ENCODE assay signal across 8 cellular contexts in the genomic region with DNA sequence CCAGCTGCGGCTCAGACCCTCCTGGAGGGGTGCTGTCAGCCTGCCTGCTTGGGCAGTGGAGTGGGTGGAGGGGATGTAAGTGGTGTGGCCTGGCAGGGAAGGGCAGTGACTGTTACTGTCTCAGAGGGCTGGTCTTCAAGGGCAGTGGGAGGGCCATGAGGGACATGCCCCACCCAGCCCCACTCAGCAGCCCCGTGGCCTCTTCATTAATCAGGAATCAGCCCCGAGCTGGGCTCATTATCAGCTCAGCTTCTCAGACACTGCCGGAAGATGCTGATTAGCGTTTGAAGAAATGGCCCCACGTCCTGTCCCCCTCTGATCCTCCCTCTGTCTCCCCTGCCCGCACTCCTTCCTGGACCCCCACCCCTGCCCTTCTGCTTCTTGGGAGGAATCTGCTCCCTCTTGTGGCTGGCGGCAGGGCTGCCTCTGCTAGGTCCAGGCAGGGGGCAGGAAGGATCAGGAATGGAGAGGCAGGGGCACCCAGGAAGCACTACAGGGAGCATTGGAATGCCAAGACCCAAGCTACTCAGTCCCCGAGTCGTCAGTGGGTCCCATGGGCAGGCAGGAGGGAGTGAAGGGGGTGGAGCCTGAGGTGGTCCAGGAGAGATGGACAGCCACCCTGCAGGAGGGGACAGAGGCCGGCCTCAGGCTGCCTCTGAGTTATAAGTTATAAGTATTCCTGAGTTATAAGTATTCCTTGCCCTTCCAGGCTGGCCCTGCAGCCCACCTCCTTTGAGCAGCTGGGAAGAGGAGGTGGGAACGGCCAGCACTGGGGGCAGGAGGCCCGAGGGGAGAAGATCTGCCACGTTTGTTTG. TPM values are rescaled to one million over a fixed set of nuclear protein-coding genes. Genes with fewer than 3 reads are reported as not detected.
DNase-seq lines count a peak whose midpoint lies in the region; TF ChIP-seq lines count a peak whose summit lies in the region.

No MANE protein-coding gene starts in this region.

- H3K4me3 ChIP-seq in choroid plexus epithelial cell (ENCODE audit: low read depth, low read length) (no peak overlapping the region), mesodermal cell (ENCODE audit: extremely low read depth, insufficient read depth, low read length, poor library complexity, severe bottlenecking) (no peak overlapping the region)

- no peaks in the 10 kb centered on the region for H3K36me3 ChIP-seq in mesodermal cell (ENCODE audit: control insufficient read depth, insufficient read depth, low read length)

- TF ChIP-seq CTCF in choroid plexus epithelial cell (conservative IDR thresholded peaks at IDR 0.05; ENCODE audit: low read depth, low read length), result peak; percentile 89

- H3K27ac ChIP-seq in mesodermal cell (ENCODE audit: low read depth, low read length, severe bottlenecking), result peak overlapping the region; percentile 84

- H3K4me1 ChIP-seq in mesodermal cell (ENCODE audit: control insufficient read depth, insufficient read depth, low read length, poor library complexity, severe bottlenecking), result peaks cover 41% of the 10 kb centered on the region

- peaks cover 16% of the 10 kb centered on the region for H3K4me1 Mint-ChIP-seq in activated naive CD8-positive, alpha-beta T cell (ENCODE audit: low read depth)
- H3K4me1 Mint-ChIP-seq in activated naive CD8-positive, alpha-beta T cell treated with anti-CD3 and anti-CD28 coated beads for 36 hours, result peaks cover 7% of the 10 kb centered on the region
- peaks cover 11% of the 10 kb centered on the region for H3K4me1 Mint-ChIP-seq in activated T-cell treated with anti-CD3 and anti-CD28 coated beads, Interleukin-2, amount 50 U/mL, for 24 hours (ENCODE audit: low read depth)

- H3K9me3 ChIP-seq in mesodermal cell (ENCODE audit: control insufficient read depth, low read length), result no peaks in the 10 kb centered on the region

- H3K27me3 Mint-ChIP-seq in activated naive CD8-positive, alpha-beta T cell, result peaks cover 55% of the 10 kb centered on the region
- H3K27me3 Mint-ChIP-seq in activated naive CD8-positive, alpha-beta T cell treated with anti-CD3 and anti-CD28 coated beads for 36 hours, result peaks cover 84% of the 10 kb centered on the region
- peaks cover 83% of the 10 kb centered on the region for H3K27me3 Mint-ChIP-seq in activated T-cell treated with anti-CD3 and anti-CD28 coated beads, Interleukin-2, amount 50 U/mL, for 24 hours

- no peak overlapping the region for H3K27ac Mint-ChIP-seq in activated naive CD8-positive, alpha-beta T cell
- no peak overlapping the region for H3K27ac Mint-ChIP-seq in activated naive CD8-positive, alpha-beta T cell treated with anti-CD3 and anti-CD28 coated beads for 36 hours
- H3K27ac Mint-ChIP-seq in activated T-cell treated with anti-CD3 and anti-CD28 coated beads, Interleukin-2, amount 50 U/mL, for 24 hours, result no peak overlapping the region

- H3K9me3 Mint-ChIP-seq in activated naive CD8-positive, alpha-beta T cell (ENCODE audit: low read depth), result no peaks in the 10 kb centered on the region
- H3K9me3 Mint-ChIP-seq in activated naive CD8-positive, alpha-beta T cell treated with anti-CD3 and anti-CD28 coated beads for 36 hours, result no peaks in the 10 kb centered on the region
- no peaks in the 10 kb centered on the region for H3K9me3 Mint-ChIP-seq in activated T-cell treated with anti-CD3 and anti-CD28 coated beads, Interleukin-2, amount 50 U/mL, for 24 hours

- DNase-seq in activated naive CD8-positive, alpha-beta T cell treated with anti-CD3 and anti-CD28 coated beads for 36 hours, result no peak
- DNase-seq in NCI-H226, result peak; percentile 63
- peak; percentile 47 for DNase-seq in choroid plexus epithelial cell (ENCODE audit: low read depth)
- no peak for DNase-seq in NCI-H2107 (lab: John Stamatoyannopoulos, UW)
- DNase-seq in activated T-cell treated with anti-CD3 and anti-CD28 coated beads, Interleukin-2, amount 50 U/mL, for 24 hours, result no peak
- no peak for DNase-seq in NCI-H1048 (lab: John Stamatoyannopoulos, UW)

- H3K4me3 Mint-ChIP-seq in activated naive CD8-positive, alpha-beta T cell, result peak overlapping the region; percentile 73
- H3K4me3 Mint-ChIP-seq in activated naive CD8-positive, alpha-beta T cell treated with anti-CD3 and anti-CD28 coated beads for 36 hours, result no peak overlapping the region
- H3K4me3 Mint-ChIP-seq in activated T-cell treated with anti-CD3 and anti-CD28 coated beads, Interleukin-2, amount 50 U/mL, for 24 hours, result no peak overlapping the region

- H3K36me3 Mint-ChIP-seq in activated naive CD8-positive, alpha-beta T cell, result no peaks in the 10 kb centered on the region
- H3K36me3 Mint-ChIP-seq in activated naive CD8-positive, alpha-beta T cell treated with anti-CD3 and anti-CD28 coated beads for 36 hours, result no peaks in the 10 kb centered on the region
- H3K36me3 Mint-ChIP-seq in activated T-cell treated with anti-CD3 and anti-CD28 coated beads, Interleukin-2, amount 50 U/mL, for 24 hours (ENCODE audit: low read depth), result no peaks in the 10 kb centered on the region

- WGBS in mesodermal cell (ENCODE audit: insufficient coverage in 2 of 2), 2 experiments, result 7% methylated on average over 9 to 11 of the region's 14 CpGs

RNA-seq across cellular contexts. Expression of gene ASIC4, which starts 7.0 kb away (rescaled TPM):
- total RNA-seq in activated naive CD8-positive, alpha-beta T cell treated with anti-CD3 and anti-CD28 coated beads for 36 hours, result not detected
- polyA plus RNA-seq in mesodermal cell (2013, experiment 1 of 2), result 0.59 TPM
- polyA plus RNA-seq in mesodermal cell (2013, experiment 2 of 2), result 0.71 TPM

RNA-seq across cellular contexts. Expression of gene CHPF, which starts 22.3 kb away (rescaled TPM):
- 10 to 100 TPM; 21.9 to 23.9 TPM for total RNA-seq in activated naive CD8-positive, alpha-beta T cell treated with anti-CD3 and anti-CD28 coated beads for 36 hours
- 79.3 TPM for polyA plus RNA-seq in mesodermal cell (2013, experiment 1 of 2)
- polyA plus RNA-seq in mesodermal cell (2013, experiment 2 of 2), result 60.9 TPM

RNA-seq across cellular contexts. Expression of gene TMEM198, which starts 22.6 kb away (rescaled TPM):
- 1 to 10 TPM; 3.5 to 4.2 TPM for total RNA-seq in activated naive CD8-positive, alpha-beta T cell treated with anti-CD3 and anti-CD28 coated beads for 36 hours
- polyA plus RNA-seq in mesodermal cell (2013, experiment 1 of 2), result 4.3 TPM
- 3.3 TPM for polyA plus RNA-seq in mesodermal cell (2013, experiment 2 of 2)

RNA-seq across cellular contexts. Expression of gene GMPPA, which starts 22.6 kb away (rescaled TPM):
- 10 to 100 TPM; 29.1 to 31.5 TPM for total RNA-seq in activated naive CD8-positive, alpha-beta T cell treated with anti-CD3 and anti-CD28 coated beads for 36 hours
- 37.9 TPM for polyA plus RNA-seq in mesodermal cell (2013, experiment 1 of 2)
- polyA plus RNA-seq in mesodermal cell (2013, experiment 2 of 2), result 33.5 TPM

RNA-seq across cellular contexts. Expression of gene OBSL1, which starts 50.1 kb away (rescaled TPM):
- total RNA-seq in activated naive CD8-positive, alpha-beta T cell treated with anti-CD3 and anti-CD28 coated beads for 36 hours, result 1 to 10 TPM; 1.7 to 2.0 TPM
- 75.2 TPM for polyA plus RNA-seq in mesodermal cell (2013, experiment 1 of 2)
- 64.3 TPM for polyA plus RNA-seq in mesodermal cell (2013, experiment 2 of 2)

Comparison
In these comparisons a context has a peak if more than half of its experiments do, and no peak if none do; other contexts are left out.
1. DNase-seq: peak in NCI-H226 (single experiment) and choroid plexus epithelial cell (single experiment); none in activated naive CD8-positive, alpha-beta T cell treated with anti-CD3 and anti-CD28 coated beads for 36 hours (single experiment), NCI-H2107 (single experiment), activated T-cell treated with anti-CD3 and anti-CD28 coated beads, Interleukin-2, amount 50 U/mL, for 24 hours (single experiment) and NCI-H1048 (single experiment).